ENCODE assay signal across 10 cellular contexts in genomic region chr5:10442581-10442980, GRCh38. TPM values are rescaled to one million over a fixed set of nuclear protein-coding genes. Genes with fewer than 3 reads are reported as not detected.
A peak's percentile ranks its signal among the peaks of the same experiment; 100 is the strongest.
DNase-seq lines count a peak whose midpoint lies in the region; ATAC-seq and TF ChIP-seq lines count a peak whose summit lies in the region.
"Had no signal": no experiment of that assay in that cellular context is flagged by ENCODE, and none has a peak within 500 bp of the region (broad histone marks: within the 10 kb centered on the region; RNA-seq: fewer than 3 reads in every experiment).

No MANE protein-coding gene starts in this region.

- no peaks in the 10 kb centered on the region for H3K27me3 ChIP-seq in SJCRH30
- no peaks in the 10 kb centered on the region for H3K27me3 ChIP-seq in skeletal muscle satellite cell (ENCODE audit: control insufficient read depth, insufficient read depth, low read length)
- H3K27me3 ChIP-seq in thyroid gland: no peaks in the 10 kb centered on the region

- H3K4me2 ChIP-seq in skeletal muscle satellite cell (ENCODE audit: low read length): peak overlapping the region; percentile 92

- no peak for TF ChIP-seq POLR2A in thyroid gland (IDR thresholded peaks at IDR 0.05)

- DNase-seq in DMS53 (lab: John Stamatoyannopoulos, UW) (peak; percentile 33), DMS53 treated with DMSO at 0.1 percent for 48 hours (lab: John Stamatoyannopoulos, UW; ENCODE audit: unreplicated experiment) (no peak), SJCRH30 (peak in 1 of 2 experiments; percentile 21), fibroblast of peridontal ligament (ENCODE audit: extremely low read depth) (peak; percentile 23), thyroid gland (no peak), D341Med (ENCODE audit: low spot score) (no peak)
- DNase-seq: NCI-H69 had no signal

- H3K9me3 ChIP-seq in SJCRH30 (replicated peaks) (no peaks in the 10 kb centered on the region), skeletal muscle satellite cell (replicated peaks; ENCODE audit: low read length) (no peaks in the 10 kb centered on the region), thyroid gland (no peaks in the 10 kb centered on the region)

- 31 to 41% methylated on average over 4 of the region's 4 CpGs for WGBS in thyroid gland, 2 donors

- TF ChIP-seq CTCF in thyroid gland (IDR thresholded peaks at IDR 0.05): no peak

- no peak overlapping the region for H3K9ac ChIP-seq in skeletal muscle satellite cell (ENCODE audit: low read depth, low read length)

- no peak overlapping the region for H3K27ac ChIP-seq in SJCRH30
- H3K27ac ChIP-seq in thyroid gland: no peak overlapping the region
- H3K27ac ChIP-seq: 22Rv1 had no signal

- H3K36me3 ChIP-seq in SJCRH30 (no peaks in the 10 kb centered on the region), skeletal muscle satellite cell (ENCODE audit: insufficient read depth, low read length) (peaks cover 13% of the 10 kb centered on the region), thyroid gland (no peaks in the 10 kb centered on the region)

- H3K4me3 ChIP-seq in SJCRH30 (peak overlapping the region; percentile 61), skeletal muscle satellite cell (ENCODE audit: low read length) (peak overlapping the region; percentile 75), thyroid gland (replicated peaks in 1 of 3) (no peak overlapping the region)

- no peak for ATAC-seq in HG02981 (IDR thresholded peaks at IDR 0.05; ENCODE audit: unreplicated experiment)

- H3K4me1 ChIP-seq in SJCRH30 (no peaks in the 10 kb centered on the region; the same call in 1 of the 2 replicates), skeletal muscle satellite cell (ENCODE audit: control insufficient read depth, insufficient read depth, low read length) (peaks cover 18% of the 10 kb centered on the region), thyroid gland (peaks cover 4 to 7% of the 10 kb centered on the region in 2 donors)

- intact Hi-C loops in thyroid gland (cut with DNase I): no loop called here

RNA-seq across cellular contexts. Expression of gene ROPN1L, which starts 0.9 kb away (rescaled TPM):
- total RNA-seq in SJCRH30 (2014; rRNA removed; shearing (Covaris generic)): 0.14 TPM in 1 of 2 replicates, not detected in the other
- total RNA-seq in skeletal muscle satellite cell (2012; rRNA removed): 0.87 and 1.0 TPM in 2 replicates
- 1 to 10 TPM in 3 of 4 donors, not detected in 1; 2.0 to 3.0 (median 2.1) TPM for total RNA-seq in thyroid gland

Comparison
In these comparisons a context has a peak if more than half of its experiments do, and no peak if none do; other contexts are left out.
1. DNase-seq: peak in DMS53 (single experiment) and fibroblast of peridontal ligament (single experiment); none in DMS53 treated with DMSO at 0.1 percent for 48 hours (single experiment), thyroid gland (0 of 2) and D341Med (single experiment).
2. H3K4me3 ChIP-seq: peak in SJCRH30 (single experiment) and skeletal muscle satellite cell (single experiment); none in thyroid gland (0 of 3).